Comparison of ENCODE assay signal across 1 cellular context in genomic region chr20:50266293-50267040, GRCh38.
TF ChIP-seq lines count a peak whose summit lies in the region.

No MANE protein-coding gene starts in this region.

TF ChIP-seq in SK-N-SH, 30 proteins besides CTCF, POLR2A, EP300 and RAD21 (continued from another document):
- TF ChIP-seq REST (IDR thresholded peaks at IDR 0.05; ENCODE audit: low read depth, low read length) = no peak
